25 cellular contexts compared by ENCODE assay signal in genomic region chr3:189978753-189979152, GRCh38.
"Had no signal": no experiment of that assay in that cellular context is flagged by ENCODE, and none has a peak within 500 bp of the region (broad histone marks: within the 10 kb centered on the region; RNA-seq: fewer than 3 reads in every experiment).

No MANE protein-coding gene starts in this region.

- H3K9me3 Mint-ChIP-seq: activated T-helper 2 cell treated with anti-CD3 and anti-CD28 coated beads, Interferon-gamma antibody, Interleukin-2, Interleukin-4, amounts not matched to agents 10 μg/mL and 5 μg/mL and 100 μg/mL, durations not matched to agents 14 hours and 24 hours and 36 hours; naive thymus-derived CD8-positive, alpha-beta T cell; T-helper 1 cell treated with Interleukin-12 subunit alpha and Interleukin-12 subunit beta and Interleukin-4 antibody, amounts not matched to agents 30 μg/mL and 1 μg/mL, for 36 hours had no signal

- H3K4me1 Mint-ChIP-seq: activated naive CD8-positive, alpha-beta T cell treated with anti-CD3 and anti-CD28 coated beads for 36 hours; immature natural killer cell; naive thymus-derived CD8-positive, alpha-beta T cell had no signal

- H3K4me3 ChIP-seq: hepatocyte, lung, prostate gland, thyroid gland, upper lobe of right lung had no signal

- H3K27ac Mint-ChIP-seq: activated naive CD8-positive, alpha-beta T cell treated with anti-CD3 and anti-CD28 coated beads for 36 hours; activated T-helper 2 cell treated with anti-CD3 and anti-CD28 coated beads, Interferon-gamma antibody, Interleukin-2, Interleukin-4, amounts not matched to agents 10 μg/mL and 5 μg/mL and 100 μg/mL, durations not matched to agents 14 hours and 24 hours and 36 hours; immature natural killer cell; naive thymus-derived CD8-positive, alpha-beta T cell; T-helper 1 cell treated with Interleukin-12 subunit alpha and Interleukin-12 subunit beta and Interleukin-4 antibody, amounts not matched to agents 30 μg/mL and 1 μg/mL, for 36 hours; WTC11 had no signal

- H3K36me3 Mint-ChIP-seq: activated naive CD8-positive, alpha-beta T cell treated with anti-CD3 and anti-CD28 coated beads for 36 hours; immature natural killer cell; naive thymus-derived CD8-positive, alpha-beta T cell had no signal

- H3K9me3 ChIP-seq: prostate gland, thyroid gland, upper lobe of right lung had no signal

- H3K79me2 ChIP-seq: hepatocyte had no signal

- H3K4me2 ChIP-seq: hepatocyte had no signal

- H3K27me3 ChIP-seq: brain microvascular endothelial cell, hepatocyte, thyroid gland, upper lobe of right lung had no signal

- H2AFZ ChIP-seq: hepatocyte had no signal

- H3K27ac ChIP-seq: brain microvascular endothelial cell, hepatocyte, prostate gland, thyroid gland, upper lobe of right lung had no signal

- DNase-seq: activated naive CD4-positive, alpha-beta T cell; activated naive CD8-positive, alpha-beta T cell treated with anti-CD3 and anti-CD28 coated beads for 36 hours; activated T-cell treated with anti-CD3 and anti-CD28 coated beads, Interleukin-2, amount 50 U/mL, for 1 hour; amygdala; brain microvascular endothelial cell; central memory CD4-positive, alpha-beta T cell; dermis blood vessel endothelial cell; effector CD8-positive, alpha-beta T cell; erythroblast; glutamatergic neuron; immature natural killer cell; naive thymus-derived CD8-positive, alpha-beta T cell; stimulated activated CD4-positive, alpha-beta T cell treated with anti-CD3 and anti-CD28 coated beads, Interleukin-12 subunit alpha, Interleukin-12 subunit beta, amount 100 ng/mL, for 4 hours; stimulated activated CD4-positive, alpha-beta T cell treated with anti-CD3 and anti-CD28 coated beads, Interleukin-4, amount 100 ng/mL, for 4 hours; stimulated activated naive CD8-positive, alpha-beta T cell treated with anti-CD3 and anti-CD28 coated beads, Interleukin-15, Interleukin-2, amounts not matched to agents 100 U/mL and 50 U/mL, for 24 hours; substantia nigra; T1000; thyroid gland; upper lobe of right lung had no signal

- H3K4me3 Mint-ChIP-seq: activated naive CD8-positive, alpha-beta T cell treated with anti-CD3 and anti-CD28 coated beads for 36 hours; immature natural killer cell; naive thymus-derived CD8-positive, alpha-beta T cell; T-helper 1 cell treated with Interleukin-12 subunit alpha and Interleukin-12 subunit beta and Interleukin-4 antibody, amounts not matched to agents 30 μg/mL and 1 μg/mL, for 36 hours; WTC11 had no signal

- H3K36me3 ChIP-seq: brain microvascular endothelial cell, prostate gland, thyroid gland, upper lobe of right lung had no signal
